ENCODE assay signal across 8 cellular contexts in genomic region chr12:14960548-14961465, GRCh38. TPM values are rescaled to one million over a fixed set of nuclear protein-coding genes. Genes with fewer than 3 reads are reported as not detected.
DNase-seq lines count a peak whose midpoint lies in the region; ATAC-seq lines count a peak whose summit lies in the region.

No MANE protein-coding gene starts in this region.

- ATAC-seq in GM18519 (IDR thresholded peaks at IDR 0.05; ENCODE audit: low FRiP score, unreplicated experiment), result peak; percentile 28
- peak; percentile 32 for ATAC-seq in HG02623 (IDR thresholded peaks at IDR 0.05; ENCODE audit: unreplicated experiment)
- ATAC-seq in activated naive CD4-positive, alpha-beta T cell treated with anti-CD3 and anti-CD28 coated beads, Interleukin-2, amount 50 U/mL, for 72 hours, result peak; percentile 54 to 63

- H3K4me1 Mint-ChIP-seq in immature natural killer cell, result peaks cover 64 to 77% of the 10 kb centered on the region in 2 donors

- peak overlapping the region; percentile 20 for H3K27ac ChIP-seq in temporal lobe (ENCODE audit: low read depth, low read length)

- H3K36me3 Mint-ChIP-seq in activated naive CD4-positive, alpha-beta T cell treated with anti-CD3 and anti-CD28 coated beads, Interleukin-2, amount 50 U/mL, for 72 hours, result peaks cover 41 to 43% of the 10 kb centered on the region in 2 donors
- peaks cover 8 to 20% (median 13%) of the 10 kb centered on the region in 3 donors for H3K36me3 Mint-ChIP-seq in immature natural killer cell

- peaks cover 5 to 11% (median 9%) of the 10 kb centered on the region in 3 donors for H3K27me3 Mint-ChIP-seq in immature natural killer cell (ENCODE audit: low read depth in 3 of 3)

- H3K27ac Mint-ChIP-seq in activated naive CD4-positive, alpha-beta T cell treated with anti-CD3 and anti-CD28 coated beads, Interleukin-2, amount 50 U/mL, for 72 hours, result peak overlapping the region; percentile 98 to 99
- H3K27ac Mint-ChIP-seq in immature natural killer cell, result peak overlapping the region; percentile 94 to 100 (median 98)

- peak; percentile 90 for DNase-seq in MV-4-11 (lab: John Stamatoyannopoulos, UW)
- DNase-seq in activated naive CD4-positive, alpha-beta T cell treated with anti-CD3 and anti-CD28 coated beads, Interleukin-2, amount 50 U/mL, for 72 hours (ENCODE audit: low spot score in 2 of 2), result no peak
- DNase-seq in immature natural killer cell, result peak; percentile 53 to 63 (median 55)
- DNase-seq in mesenteric fat pad (ENCODE audit: low spot score), result no peak
- DNase-seq in mucosa of gallbladder (ENCODE audit: low spot score), result no peak

- H3K4me3 Mint-ChIP-seq in immature natural killer cell, result peak overlapping the region; percentile 98 to 100 (median 100)

- H3K9me3 Mint-ChIP-seq in activated naive CD4-positive, alpha-beta T cell treated with anti-CD3 and anti-CD28 coated beads, Interleukin-2, amount 50 U/mL, for 72 hours, result peaks cover 5 to 7% of the 10 kb centered on the region in 2 donors
- peaks cover 0 to 2% (median 0%) of the 10 kb centered on the region in 6 donors for H3K9me3 Mint-ChIP-seq in immature natural killer cell

RNA-seq across cellular contexts. Expression of gene ARHGDIB, which starts 0.6 kb away (rescaled TPM):
- 100 to 1,000 TPM; 667 to 811 TPM for total RNA-seq in activated naive CD4-positive, alpha-beta T cell treated with anti-CD3 and anti-CD28 coated beads, Interleukin-2, amount 50 U/mL, for 72 hours
- polyA plus RNA-seq in immature natural killer cell, result 1,000 to 10,000 TPM; 2,434 to 4,716 (median 2,863) TPM
- total RNA-seq in temporal lobe, result 9.3 TPM
- 136 TPM for total RNA-seq in mesenteric fat pad
- 86.1 TPM for total RNA-seq in mucosa of gallbladder

RNA-seq across cellular contexts. Expression of gene PDE6H, which starts 12.0 kb away (rescaled TPM):
- not detected for total RNA-seq in activated naive CD4-positive, alpha-beta T cell treated with anti-CD3 and anti-CD28 coated beads, Interleukin-2, amount 50 U/mL, for 72 hours
- polyA plus RNA-seq in immature natural killer cell, result not detected
- total RNA-seq in temporal lobe (0.49 TPM), mesenteric fat pad (not detected), mucosa of gallbladder (not detected)

RNA-seq across cellular contexts. Expression of gene ERP27, which starts 22.5 kb away (rescaled TPM):
- 1 to 10 TPM; 1.5 to 5.0 TPM for total RNA-seq in activated naive CD4-positive, alpha-beta T cell treated with anti-CD3 and anti-CD28 coated beads, Interleukin-2, amount 50 U/mL, for 72 hours
- 1 to 10 TPM; 2.5 to 3.8 (median 3.8) TPM for polyA plus RNA-seq in immature natural killer cell
- total RNA-seq in temporal lobe, result not detected
- 0.87 TPM for total RNA-seq in mesenteric fat pad
- 0.49 TPM for total RNA-seq in mucosa of gallbladder

Comparison
In these comparisons a context has a peak if more than half of its experiments do, and no peak if none do; other contexts are left out.
1. DNase-seq: peak in MV-4-11 (single experiment) and immature natural killer cell (3 of 3); none in activated naive CD4-positive, alpha-beta T cell treated with anti-CD3 and anti-CD28 coated beads, Interleukin-2, amount 50 U/mL, for 72 hours (0 of 2), mesenteric fat pad (single experiment) and mucosa of gallbladder (single experiment).
2. Peak in every context shown above with its lines, with median percentiles within 50 percentile points of each other: ATAC-seq.